18 cellular contexts compared by ENCODE assay signal in genomic region chr9:132762896-132763295, GRCh38.
"Had no signal": no experiment of that assay in that cellular context is flagged by ENCODE, and none has a peak within 500 bp of the region (broad histone marks: within the 10 kb centered on the region; RNA-seq: fewer than 3 reads in every experiment).

No MANE protein-coding gene starts in this region.

- H3K27me3 Mint-ChIP-seq: stimulated activated memory B cell treated with anti-CD40 and anti-IgM and Interleukin-4, amounts not matched to agents 10 μg/mL and 1 μg/mL and 100 μg/mL, for 72 hours had no signal

- H3K27ac Mint-ChIP-seq: naive thymus-derived CD8-positive, alpha-beta T cell; stimulated activated memory B cell treated with anti-CD40 and anti-IgM and Interleukin-4, amounts not matched to agents 10 μg/mL and 1 μg/mL and 100 μg/mL, for 72 hours had no signal

- H3K9me3 Mint-ChIP-seq: central memory CD8-positive, alpha-beta T cell; naive thymus-derived CD8-positive, alpha-beta T cell; stimulated activated memory B cell treated with anti-CD40 and anti-IgM and Interleukin-4, amounts not matched to agents 10 μg/mL and 1 μg/mL and 100 μg/mL, for 72 hours had no signal

- H3K4me3 Mint-ChIP-seq: central memory CD8-positive, alpha-beta T cell; naive thymus-derived CD8-positive, alpha-beta T cell; stimulated activated memory B cell treated with anti-CD40 and anti-IgM and Interleukin-4, amounts not matched to agents 10 μg/mL and 1 μg/mL and 100 μg/mL, for 72 hours had no signal

- H3K36me3 Mint-ChIP-seq: naive thymus-derived CD8-positive, alpha-beta T cell; stimulated activated memory B cell treated with anti-CD40 and anti-IgM and Interleukin-4, amounts not matched to agents 10 μg/mL and 1 μg/mL and 100 μg/mL, for 72 hours had no signal

- DNase-seq: dorsolateral prefrontal cortex; effector CD4-positive, alpha-beta T cell; foreskin fibroblast; gastrocnemius medialis; mesenchymal stem cell; midbrain; naive thymus-derived CD8-positive, alpha-beta T cell; psoas muscle; right cardiac atrium; spleen; stimulated activated CD4-positive, alpha-beta T cell treated with anti-CD3 and anti-CD28 coated beads, Interleukin-4, amount 100 ng/mL, for 4 hours; stimulated activated naive CD8-positive, alpha-beta T cell treated with anti-CD3 and anti-CD28 coated beads, Interleukin-15, Interleukin-2, amounts not matched to agents 100 U/mL and 50 U/mL, for 24 hours; substantia nigra; testis; tibial artery; upper lobe of left lung had no signal

- H3K4me1 Mint-ChIP-seq: central memory CD8-positive, alpha-beta T cell; stimulated activated memory B cell treated with anti-CD40 and anti-IgM and Interleukin-4, amounts not matched to agents 10 μg/mL and 1 μg/mL and 100 μg/mL, for 72 hours had no signal
